Comparison of ENCODE assay signal across 17 cellular contexts in the genomic region with DNA sequence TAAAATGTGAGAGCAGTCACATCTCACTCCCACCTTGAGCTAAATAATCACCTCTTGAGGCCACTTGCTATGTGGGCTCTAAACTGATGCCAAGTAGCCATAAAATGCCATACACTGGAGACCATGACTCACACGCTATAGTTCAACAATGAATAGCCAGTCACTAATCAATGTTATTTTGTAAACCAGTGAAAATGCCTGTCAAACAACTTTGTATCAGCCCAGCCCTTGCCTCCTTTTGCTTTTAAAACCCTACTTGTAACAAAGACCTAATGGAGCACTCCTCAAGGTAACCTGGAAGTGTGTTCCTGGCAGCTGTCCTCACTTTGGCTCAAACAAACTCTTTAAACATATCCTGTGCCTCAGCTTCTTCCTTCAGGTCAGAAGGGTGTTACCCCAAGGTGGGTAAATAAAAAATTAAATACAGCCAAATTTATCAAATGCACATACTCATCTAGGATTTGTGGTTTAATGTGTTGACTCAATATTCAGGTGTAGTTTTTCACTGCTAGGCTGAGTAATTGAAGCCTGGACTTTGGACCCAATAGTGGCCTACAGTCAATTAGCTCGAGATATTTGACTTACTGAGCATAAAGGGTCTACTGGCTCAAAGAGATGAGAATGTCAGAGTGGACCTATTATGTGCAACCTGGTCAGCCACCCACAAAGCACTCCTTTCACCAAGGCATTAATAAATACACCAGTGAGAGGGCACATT.
DNase-seq lines count a peak whose midpoint lies in the region; ATAC-seq and TF ChIP-seq lines count a peak whose summit lies in the region.
"Had no signal": no experiment of that assay in that cellular context is flagged by ENCODE, and none has a peak within 500 bp of the region (broad histone marks: within the 10 kb centered on the region; RNA-seq: fewer than 3 reads in every experiment).

No MANE protein-coding gene starts in this region.

- no peak for TF ChIP-seq CTCF in type B pancreatic cell (conservative IDR thresholded peaks at IDR 0.05)

- H3K4me1 Mint-ChIP-seq in type B pancreatic cell (ENCODE audit: unreplicated experiment): peaks cover 12% of the 10 kb centered on the region
- H3K4me1 Mint-ChIP-seq: naive thymus-derived CD4-positive, alpha-beta T cell had no signal

- no peaks in the 10 kb centered on the region for H3K9me3 Mint-ChIP-seq in type B pancreatic cell
- H3K9me3 Mint-ChIP-seq: naive thymus-derived CD4-positive, alpha-beta T cell had no signal

- ATAC-seq in HG02870 (IDR thresholded peaks at IDR 0.05; ENCODE audit: unreplicated experiment): no peak
- ATAC-seq: naive thymus-derived CD4-positive, alpha-beta T cell had no signal

- no peaks in the 10 kb centered on the region for H3K27me3 Mint-ChIP-seq in type B pancreatic cell
- H3K27me3 Mint-ChIP-seq: naive thymus-derived CD4-positive, alpha-beta T cell had no signal

- H3K27ac Mint-ChIP-seq in type B pancreatic cell: peak overlapping the region; percentile 48
- H3K27ac Mint-ChIP-seq: naive thymus-derived CD4-positive, alpha-beta T cell had no signal

- H3K4me3 Mint-ChIP-seq in type B pancreatic cell: no peak overlapping the region
- H3K4me3 Mint-ChIP-seq: naive thymus-derived CD4-positive, alpha-beta T cell had no signal

- peaks cover 15% of the 10 kb centered on the region for H3K36me3 Mint-ChIP-seq in type B pancreatic cell
- H3K36me3 Mint-ChIP-seq: naive thymus-derived CD4-positive, alpha-beta T cell had no signal

- DNase-seq in DMS79 (lab: John Stamatoyannopoulos, UW): peak; percentile 12
- no peak for DNase-seq in DMS79 treated with DMSO at 0.1 percent for 48 hours (lab: John Stamatoyannopoulos, UW)
- peak; percentile 95 for DNase-seq in NCI-H69 (lab: John Stamatoyannopoulos, UW)
- peak; percentile 42 for DNase-seq in kidney tubule cell (ENCODE audit: low spot score)
- DNase-seq in type B pancreatic cell (ENCODE audit: extremely low spot score, unreplicated experiment): no peak
- DNase-seq in HPDE6-E6E7 (ENCODE audit: extremely low spot score): no peak
- no peak for DNase-seq in epidermal melanocyte (ENCODE audit: insufficient read length, low spot score)
- DNase-seq: 8988T; activated effector memory CD4-positive, alpha-beta T cell treated with Interleukin-2 at 50 U/mL for 16 hours; amniotic stem cell; foreskin melanocyte; lower lobe of right lung; naive thymus-derived CD4-positive, alpha-beta T cell; NCI-H1417 treated with DMSO at 0.1 percent for 48 hours; SJCRH30; T-helper 2 cell had no signal

Comparison
In these comparisons a context has a peak if more than half of its experiments do, and no peak if none do; other contexts are left out.
1. DNase-seq: peak in DMS79 (single experiment), NCI-H69 (single experiment) and kidney tubule cell (single experiment); none in DMS79 treated with DMSO at 0.1 percent for 48 hours (single experiment), type B pancreatic cell (single experiment), HPDE6-E6E7 (single experiment) and epidermal melanocyte (single experiment).